ENCODE assay signal across 14 cellular contexts in genomic region chr11:12286606-12287005, GRCh38.
DNase-seq lines count a peak whose midpoint lies in the region; ATAC-seq and TF ChIP-seq lines count a peak whose summit lies in the region.
"Had no signal": no experiment of that assay in that cellular context is flagged by ENCODE, and none has a peak within 500 bp of the region (broad histone marks: within the 10 kb centered on the region; RNA-seq: fewer than 3 reads in every experiment).

No MANE protein-coding gene starts in this region.

- no peak for TF ChIP-seq CTCF in PC-9 (conservative IDR thresholded peaks at IDR 0.05)
- no peak for TF ChIP-seq CTCF in esophagus squamous epithelium (IDR thresholded peaks at IDR 0.05)
- TF ChIP-seq CTCF in osteocyte (IDR thresholded peaks at IDR 0.05) = no peak
- no peak for TF ChIP-seq CTCF in GM10266 (IDR thresholded peaks at IDR 0.05; ENCODE audit: control insufficient read depth, insufficient read depth, low read depth, missing control alignments)

- CTCF ChIA-PET in PC-9 (lab: Charles Lee) = interaction anchor here (0.6 kb wide), 3 partner anchors 231 to 700 kb away, joined by 3 to 4 read pairs (median 3); no protein-coding TSS in a partner anchor

- no peaks in the 10 kb centered on the region for H3K27me3 Mint-ChIP-seq in osteocyte (ENCODE audit: unreplicated experiment)
- no peaks in the 10 kb centered on the region for H3K27me3 Mint-ChIP-seq in effector memory CD8-positive, alpha-beta T cell
- H3K27me3 Mint-ChIP-seq: activated CD8-positive, alpha-beta memory T cell treated with anti-CD3 and anti-CD28 coated beads, Interleukin-2, amount 10 ng/mL, durations not matched to agents 7 days and 5 days; activated naive CD8-positive, alpha-beta T cell had no signal

- H3K4me1 ChIP-seq in ACC112 (ENCODE audit: control insufficient read depth, insufficient read depth, low read length, unreplicated experiment) (peaks cover 59% of the 10 kb centered on the region), PC-9 (replicated peaks; ENCODE audit: insufficient read depth) (peaks cover 51% of the 10 kb centered on the region), esophagus squamous epithelium (peaks cover 0 to 40% (median 18%) of the 10 kb centered on the region in 3 donors)

- peaks cover 69% of the 10 kb centered on the region for H3K4me1 Mint-ChIP-seq in osteocyte (ENCODE audit: unreplicated experiment)
- peaks cover 9 to 12% of the 10 kb centered on the region in 2 donors for H3K4me1 Mint-ChIP-seq in effector memory CD8-positive, alpha-beta T cell (ENCODE audit: low read depth in 2 of 2)

- H3K27ac Mint-ChIP-seq in osteocyte (ENCODE audit: unreplicated experiment) = peak overlapping the region; percentile 97
- H3K27ac Mint-ChIP-seq in effector memory CD8-positive, alpha-beta T cell = no peak overlapping the region
- H3K27ac Mint-ChIP-seq: activated CD8-positive, alpha-beta memory T cell treated with anti-CD3 and anti-CD28 coated beads, Interleukin-2, amount 10 ng/mL, durations not matched to agents 7 days and 5 days; activated naive CD8-positive, alpha-beta T cell had no signal

- peaks cover 43% of the 10 kb centered on the region for H3F3A ChIP-seq in PC-9 (ENCODE audit: insufficient read depth, low read depth)

- no peak for TF ChIP-seq POLR2A in esophagus squamous epithelium (IDR thresholded peaks at IDR 0.05)

- H3K9me2 ChIP-seq in PC-9 (ENCODE audit: insufficient read depth) = no peaks in the 10 kb centered on the region

- no peaks in the 10 kb centered on the region for H3K36me3 Mint-ChIP-seq in osteocyte (ENCODE audit: unreplicated experiment)
- peaks cover 3% of the 10 kb centered on the region for H3K36me3 Mint-ChIP-seq in effector memory CD8-positive, alpha-beta T cell (ENCODE audit: insufficient read depth)
- H3K36me3 Mint-ChIP-seq: activated CD8-positive, alpha-beta memory T cell treated with anti-CD3 and anti-CD28 coated beads, Interleukin-2, amount 10 ng/mL, durations not matched to agents 7 days and 5 days; activated naive CD8-positive, alpha-beta T cell had no signal

- POLR2A ChIA-PET in PC-9 (lab: Charles Lee; ENCODE audit: unreplicated experiment) = interaction anchor here (0.6 to 1.0 kb wide), 4 partner anchors 37 to 1491 kb away, joined by 3 to 32 read pairs (median 12); no protein-coding TSS in a partner anchor

- DNase-seq in PC-9 (no peak), esophagus squamous epithelium (lab: John Stamatoyannopoulos, UW) (no peak), osteocyte (ENCODE audit: extremely low spot score, unreplicated experiment) (no peak), NCI-H2107 (lab: John Stamatoyannopoulos, UW) (no peak), GM10266 (ENCODE audit: extremely low spot score) (no peak)
- DNase-seq in effector memory CD8-positive, alpha-beta T cell = no peak
- DNase-seq: activated CD8-positive, alpha-beta memory T cell treated with anti-CD3 and anti-CD28 coated beads, Interleukin-2, amount 10 ng/mL, durations not matched to agents 7 days and 5 days; NK-92 treated with Interleukin-12 subunit alpha and Interleukin-12 subunit beta, amount 100 ng/mL, for 24 hours; spleen had no signal

- no peak for ATAC-seq in effector memory CD8-positive, alpha-beta T cell (replicated peaks)
- ATAC-seq in HG03039 (IDR thresholded peaks at IDR 0.05; ENCODE audit: unreplicated experiment) = no peak
- ATAC-seq: activated CD8-positive, alpha-beta memory T cell treated with anti-CD3 and anti-CD28 coated beads, Interleukin-2, amount 10 ng/mL, durations not matched to agents 7 days and 5 days had no signal

- no peaks in the 10 kb centered on the region for H3K9me3 Mint-ChIP-seq in osteocyte (ENCODE audit: unreplicated experiment)
- H3K9me3 Mint-ChIP-seq in effector memory CD8-positive, alpha-beta T cell = no peaks in the 10 kb centered on the region

- H3K36me3 ChIP-seq in ACC112 (ENCODE audit: insufficient read depth, low read length) (no peaks in the 10 kb centered on the region), PC-9 (ENCODE audit: low read depth) (no peaks in the 10 kb centered on the region), esophagus squamous epithelium (no peaks in the 10 kb centered on the region)
- H3K36me3 ChIP-seq: MG63, spleen had no signal

- intact Hi-C loops in PC-9 (cut with micrococcal nuclease; ENCODE audit: unreplicated experiment) (loop anchor here (5.0 to 10.0 kb wide), 4 partner anchors 442 to 1436 kb away; partner anchors contain the start of gene USP47), esophagus squamous epithelium (cut with DNase I) (no loop called here)

- H3K4me3 ChIP-seq in ACC112 (ENCODE audit: low read depth, low read length) (peak overlapping the region; percentile 69), PC-9 (no peak overlapping the region), esophagus squamous epithelium (no peak overlapping the region)
- H3K4me3 ChIP-seq: spleen had no signal

- H3K27ac ChIP-seq in ACC112 (ENCODE audit: low read depth, low read length) = peak overlapping the region; percentile 95
- peak overlapping the region; percentile 88 for H3K27ac ChIP-seq in PC-9
- peak overlapping the region in 3 of 4 donors; percentile 43 to 87 (median 77) for H3K27ac ChIP-seq in esophagus squamous epithelium

- peak overlapping the region; percentile 83 for H3K4me2 ChIP-seq in PC-9

- H2AFZ ChIP-seq in ACC112 (ENCODE audit: low read length, unreplicated experiment) (no peak overlapping the region), PC-9 (no peak overlapping the region)

- H4K20me1 ChIP-seq in PC-9 (ENCODE audit: insufficient read depth) = no peaks in the 10 kb centered on the region

- H3K4me3 Mint-ChIP-seq in osteocyte (ENCODE audit: unreplicated experiment) = peak overlapping the region; percentile 11
- no peak overlapping the region for H3K4me3 Mint-ChIP-seq in effector memory CD8-positive, alpha-beta T cell
- H3K4me3 Mint-ChIP-seq: activated CD8-positive, alpha-beta memory T cell treated with anti-CD3 and anti-CD28 coated beads, Interleukin-2, amount 10 ng/mL, durations not matched to agents 7 days and 5 days; activated naive CD8-positive, alpha-beta T cell; neural crest cell had no signal

- H3K27me3 ChIP-seq in ACC112 (ENCODE audit: insufficient read depth, low read length) = no peaks in the 10 kb centered on the region
- H3K27me3 ChIP-seq in PC-9 (ENCODE audit: insufficient read depth, low read depth) = no peaks in the 10 kb centered on the region
- no peaks in the 10 kb centered on the region for H3K27me3 ChIP-seq in esophagus squamous epithelium
- H3K27me3 ChIP-seq: MG63 had no signal

- H3K9me3 ChIP-seq in PC-9 (ENCODE audit: insufficient read depth, low read depth) (no peaks in the 10 kb centered on the region), esophagus squamous epithelium (no peaks in the 10 kb centered on the region)
- H3K9me3 ChIP-seq: MG63, spleen had no signal

- peaks cover 21% of the 10 kb centered on the region for H3K79me2 ChIP-seq in ACC112 (ENCODE audit: control insufficient read depth, insufficient read depth, low read length, unreplicated experiment)
- H3K79me2 ChIP-seq in PC-9 (ENCODE audit: low read depth) = no peaks in the 10 kb centered on the region

- 74 to 92% methylated on average over 6 of the region's 6 CpGs for WGBS in esophagus squamous epithelium, 2 donors

- no TSS peak for BruUV-seq in PC-9 (replicated peaks; lab: Mats Ljungman, UMichigan)
